8 cellular contexts compared by ENCODE assay signal in the genomic region with DNA sequence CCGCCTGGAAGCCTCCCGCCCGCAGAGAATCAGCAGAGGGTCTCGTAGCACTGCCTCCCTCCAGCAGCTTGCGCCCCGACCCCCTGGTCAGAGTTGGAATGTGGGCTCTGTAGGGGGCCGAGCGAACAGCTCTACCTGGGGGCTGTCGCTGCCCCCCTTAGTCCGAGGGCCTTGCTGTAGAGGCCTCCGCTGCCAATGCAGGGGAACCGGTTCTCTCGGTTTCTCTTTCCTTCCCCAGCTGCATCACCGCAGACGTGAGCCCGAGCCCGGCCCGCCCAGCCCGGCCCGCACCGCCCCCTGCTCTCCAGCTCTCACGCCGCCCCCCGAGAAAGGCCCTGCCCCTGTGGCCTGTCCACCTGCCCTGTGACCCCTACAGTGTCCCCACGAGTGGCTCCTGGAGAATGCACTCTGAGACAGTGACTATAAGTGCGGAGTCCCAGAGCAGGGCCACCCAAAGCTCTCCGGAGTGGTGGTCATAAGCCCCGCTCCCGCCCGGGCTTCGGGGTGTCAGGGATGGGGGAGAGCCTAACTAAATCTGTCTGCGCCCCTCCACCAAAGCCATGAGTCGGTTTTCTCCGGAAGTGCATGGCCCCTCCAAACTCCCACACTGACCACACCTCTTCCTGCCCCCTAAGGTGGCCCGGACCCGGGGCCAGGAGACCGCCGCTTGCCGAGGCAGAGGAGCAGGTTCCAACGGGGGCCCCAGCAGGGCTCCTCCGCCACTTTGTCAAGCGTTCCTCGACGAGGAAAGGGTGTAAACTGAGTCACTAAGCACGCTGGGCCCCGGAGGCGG.
DNase-seq lines count a peak whose midpoint lies in the region; ATAC-seq lines count a peak whose summit lies in the region.

No MANE protein-coding gene starts in this region.

- H3K4me3 Mint-ChIP-seq in activated T-cell treated with anti-CD3 and anti-CD28 coated beads, Interleukin-2, amount 50 U/mL, for 24 hours, result peak overlapping the region; percentile 73
- H3K4me3 Mint-ChIP-seq in activated naive CD8-positive, alpha-beta T cell treated with anti-CD3 and anti-CD28 coated beads, Interleukin-2, amount 50 U/mL, for 24 hours, result peak overlapping the region; percentile 77
- H3K4me3 Mint-ChIP-seq in stimulated activated naive B cell treated with anti-CD40 and anti-IgM and Interleukin-4, amounts not matched to agents 10 μg/mL and 1 μg/mL and 100 μg/mL, for 72 hours, result peak overlapping the region; percentile 83 to 84

- H3K36me3 Mint-ChIP-seq in activated T-cell treated with anti-CD3 and anti-CD28 coated beads, Interleukin-2, amount 50 U/mL, for 24 hours (ENCODE audit: low read depth), result peaks cover 5% of the 10 kb centered on the region
- H3K36me3 Mint-ChIP-seq in activated naive CD8-positive, alpha-beta T cell treated with anti-CD3 and anti-CD28 coated beads, Interleukin-2, amount 50 U/mL, for 24 hours (ENCODE audit: low read depth), result no peaks in the 10 kb centered on the region
- peaks cover 0 to 5% of the 10 kb centered on the region in 2 donors for H3K36me3 Mint-ChIP-seq in stimulated activated naive B cell treated with anti-CD40 and anti-IgM and Interleukin-4, amounts not matched to agents 10 μg/mL and 1 μg/mL and 100 μg/mL, for 72 hours

- no peak overlapping the region for H3K27ac Mint-ChIP-seq in activated T-cell treated with anti-CD3 and anti-CD28 coated beads, Interleukin-2, amount 50 U/mL, for 24 hours
- H3K27ac Mint-ChIP-seq in activated naive CD8-positive, alpha-beta T cell treated with anti-CD3 and anti-CD28 coated beads, Interleukin-2, amount 50 U/mL, for 24 hours, result no peak overlapping the region
- H3K27ac Mint-ChIP-seq in stimulated activated naive B cell treated with anti-CD40 and anti-IgM and Interleukin-4, amounts not matched to agents 10 μg/mL and 1 μg/mL and 100 μg/mL, for 72 hours, result peak overlapping the region; percentile 90

- peaks cover 9% of the 10 kb centered on the region for H3K27me3 Mint-ChIP-seq in activated T-cell treated with anti-CD3 and anti-CD28 coated beads, Interleukin-2, amount 50 U/mL, for 24 hours
- H3K27me3 Mint-ChIP-seq in activated naive CD8-positive, alpha-beta T cell treated with anti-CD3 and anti-CD28 coated beads, Interleukin-2, amount 50 U/mL, for 24 hours, result peaks cover 8% of the 10 kb centered on the region
- no peaks in the 10 kb centered on the region for H3K27me3 Mint-ChIP-seq in stimulated activated naive B cell treated with anti-CD40 and anti-IgM and Interleukin-4, amounts not matched to agents 10 μg/mL and 1 μg/mL and 100 μg/mL, for 72 hours

- peak; percentile 60 for DNase-seq in activated T-cell treated with anti-CD3 and anti-CD28 coated beads, Interleukin-2, amount 50 U/mL, for 24 hours
- no peak for DNase-seq in activated T-cell treated with anti-CD3 and anti-CD28 coated beads, Interleukin-2, amount 50 U/mL, for 1 hour
- DNase-seq in activated naive CD8-positive, alpha-beta T cell treated with anti-CD3 and anti-CD28 coated beads, Interleukin-2, amount 50 U/mL, for 24 hours, result peak; percentile 52
- DNase-seq in islet precursor cell (peak; percentile 92), NCI-H510A treated with DMSO at 0.1 percent for 48 hours (lab: John Stamatoyannopoulos, UW) (no peak)
- DNase-seq in stimulated activated naive B cell treated with anti-CD40 and anti-IgM and Interleukin-4, amounts not matched to agents 10 μg/mL and 1 μg/mL and 100 μg/mL, for 72 hours, result no peak

- peaks cover 24% of the 10 kb centered on the region for H3K4me1 Mint-ChIP-seq in activated T-cell treated with anti-CD3 and anti-CD28 coated beads, Interleukin-2, amount 50 U/mL, for 24 hours (ENCODE audit: low read depth)
- H3K4me1 Mint-ChIP-seq in activated naive CD8-positive, alpha-beta T cell treated with anti-CD3 and anti-CD28 coated beads, Interleukin-2, amount 50 U/mL, for 24 hours, result peaks cover 22% of the 10 kb centered on the region
- H3K4me1 Mint-ChIP-seq in stimulated activated naive B cell treated with anti-CD40 and anti-IgM and Interleukin-4, amounts not matched to agents 10 μg/mL and 1 μg/mL and 100 μg/mL, for 72 hours, result peaks cover 35 to 64% of the 10 kb centered on the region in 2 donors

- no peaks in the 10 kb centered on the region for H3K9me3 Mint-ChIP-seq in activated T-cell treated with anti-CD3 and anti-CD28 coated beads, Interleukin-2, amount 50 U/mL, for 24 hours
- H3K9me3 Mint-ChIP-seq in activated naive CD8-positive, alpha-beta T cell treated with anti-CD3 and anti-CD28 coated beads, Interleukin-2, amount 50 U/mL, for 24 hours, result no peaks in the 10 kb centered on the region
- no peaks in the 10 kb centered on the region for H3K9me3 Mint-ChIP-seq in stimulated activated naive B cell treated with anti-CD40 and anti-IgM and Interleukin-4, amounts not matched to agents 10 μg/mL and 1 μg/mL and 100 μg/mL, for 72 hours

- ATAC-seq in HG03439 (IDR thresholded peaks at IDR 0.05; ENCODE audit: unreplicated experiment), result peak; percentile 21
- peak; percentile 38 for ATAC-seq in activated naive CD8-positive, alpha-beta T cell treated with anti-CD3 and anti-CD28 coated beads, Interleukin-2, amount 50 U/mL, for 24 hours
- ATAC-seq in stimulated activated naive B cell treated with anti-CD40 and anti-IgM and Interleukin-4, amounts not matched to agents 10 μg/mL and 1 μg/mL and 100 μg/mL, for 72 hours (replicated peaks), result peak; percentile 41 to 48
- ATAC-seq in GM19467 (IDR thresholded peaks at IDR 0.05; ENCODE audit: unreplicated experiment), result no peak

Comparison
In these comparisons a context has a peak if more than half of its experiments do, and no peak if none do; other contexts are left out.
1. DNase-seq: peak in activated T-cell treated with anti-CD3 and anti-CD28 coated beads, Interleukin-2, amount 50 U/mL, for 24 hours (single experiment), activated naive CD8-positive, alpha-beta T cell treated with anti-CD3 and anti-CD28 coated beads, Interleukin-2, amount 50 U/mL, for 24 hours (single experiment) and islet precursor cell (single experiment); none in activated T-cell treated with anti-CD3 and anti-CD28 coated beads, Interleukin-2, amount 50 U/mL, for 1 hour (single experiment), stimulated activated naive B cell treated with anti-CD40 and anti-IgM and Interleukin-4, amounts not matched to agents 10 μg/mL and 1 μg/mL and 100 μg/mL, for 72 hours (single experiment) and NCI-H510A treated with DMSO at 0.1 percent for 48 hours (single experiment).
2. Peak in every context shown above with its lines, with median percentiles within 50 percentile points of each other: H3K4me3 Mint-ChIP-seq.